18 cellular contexts compared by ENCODE assay signal in genomic region chr2:65939687-65940086, GRCh38.
A peak's percentile ranks its signal among the peaks of the same experiment; 100 is the strongest.
DNase-seq lines count a peak whose midpoint lies in the region; ATAC-seq, FAIRE-seq and TF ChIP-seq lines count a peak whose summit lies in the region.
"Had no signal": no experiment of that assay in that cellular context is flagged by ENCODE, and none has a peak within 500 bp of the region (broad histone marks: within the 10 kb centered on the region; RNA-seq: fewer than 3 reads in every experiment).

No MANE protein-coding gene starts in this region.

- no peaks in the 10 kb centered on the region for H3K9me3 ChIP-seq in CD4-positive, alpha-beta memory T cell (ENCODE audit: control insufficient read depth in 1 of 2, low read length in 2 of 2)
- H3K9me3 ChIP-seq: A549, SJCRH30 had no signal

- FAIRE-seq in bronchial epithelial cell (lab: Jason Lieb, UNC) = no peak
- FAIRE-seq: A549 had no signal

- H3K27me3 Mint-ChIP-seq in CD4-positive, alpha-beta memory T cell = no peaks in the 10 kb centered on the region
- peaks cover 0 to 6% of the 10 kb centered on the region in 2 donors for H3K27me3 Mint-ChIP-seq in stimulated activated naive B cell treated with anti-CD40 and anti-IgM and Interleukin-4, amounts not matched to agents 10 μg/mL and 1 μg/mL and 100 μg/mL, for 72 hours
- H3K27me3 Mint-ChIP-seq: T-helper 17 cell had no signal

- intact Hi-C loops in CD4-positive, alpha-beta memory T cell (cut with micrococcal nuclease) = no loop called here
- intact Hi-C loops in lower leg skin (cut with DNase I; ENCODE audit: low total_unique reads) = no loop called here

- H3K4me1 Mint-ChIP-seq in CD4-positive, alpha-beta memory T cell = no peaks in the 10 kb centered on the region
- H3K4me1 Mint-ChIP-seq in stimulated activated naive B cell treated with anti-CD40 and anti-IgM and Interleukin-4, amounts not matched to agents 10 μg/mL and 1 μg/mL and 100 μg/mL, for 72 hours = no peaks in the 10 kb centered on the region
- H3K4me1 Mint-ChIP-seq: T-helper 17 cell had no signal

- no peaks in the 10 kb centered on the region for H3K36me3 ChIP-seq in bronchial epithelial cell (ENCODE audit: control insufficient read depth, insufficient read depth, low read length)
- no peaks in the 10 kb centered on the region for H3K36me3 ChIP-seq in CD4-positive, alpha-beta memory T cell (ENCODE audit: insufficient read depth, low read length)
- H3K36me3 ChIP-seq: BLaER1 treated with 17β-estradiol and CSF1 and Interleukin-3, amounts not matched to agents 10 nM and 100 nM; SJCRH30 had no signal

- no peak for TF ChIP-seq POLR2A in lower leg skin (IDR thresholded peaks at IDR 0.05)

- no peaks in the 10 kb centered on the region for H3K36me3 Mint-ChIP-seq in CD4-positive, alpha-beta memory T cell
- H3K36me3 Mint-ChIP-seq in stimulated activated naive B cell treated with anti-CD40 and anti-IgM and Interleukin-4, amounts not matched to agents 10 μg/mL and 1 μg/mL and 100 μg/mL, for 72 hours = no peaks in the 10 kb centered on the region

- WGBS in lower leg skin, 2 donors = 31 to 37% methylated on average over 2 of the region's 2 CpGs

- TF ChIP-seq CTCF in bronchial epithelial cell (IDR thresholded peaks at IDR 0.05; ENCODE audit: insufficient read depth, low read length, severe bottlenecking) (no peak), lower leg skin (IDR thresholded peaks at IDR 0.05) (no peak)

- DNase-seq in DMS53 (lab: John Stamatoyannopoulos, UW) (peak; percentile 89), NCI-H146 (lab: John Stamatoyannopoulos, UW) (peak; percentile 51), NCI-H510A (lab: John Stamatoyannopoulos, UW) (peak; percentile 53), bronchial epithelial cell (ENCODE audit: low read depth) (peak; percentile 39), lower leg skin (ENCODE audit: low spot score in 2 of 2) (no peak)
- no peak for DNase-seq in CD4-positive, alpha-beta memory T cell
- DNase-seq in stimulated activated naive B cell treated with anti-CD40 and anti-IgM and Interleukin-4, amounts not matched to agents 10 μg/mL and 1 μg/mL and 100 μg/mL, for 72 hours = no peak
- DNase-seq: DMS79, HCEC 1CT, NCI-H1436 treated with DMSO at 0.1 percent for 48 hours, NCI-H2171, NCI-H524, OCI-M1, SJCRH30, T-helper 17 cell had no signal

- POLR2A ChIA-PET in CD4-positive, alpha-beta memory T cell (lab: Charles Lee; ENCODE audit: partially characterized antibody) = no interaction called here

- no peak overlapping the region for H3K27ac Mint-ChIP-seq in CD4-positive, alpha-beta memory T cell
- no peak overlapping the region for H3K27ac Mint-ChIP-seq in stimulated activated naive B cell treated with anti-CD40 and anti-IgM and Interleukin-4, amounts not matched to agents 10 μg/mL and 1 μg/mL and 100 μg/mL, for 72 hours
- H3K27ac Mint-ChIP-seq: T-helper 17 cell had no signal

- H3K4me3 ChIP-seq in bronchial epithelial cell (ENCODE audit: low read depth, low read length) = no peak overlapping the region
- no peak overlapping the region for H3K4me3 ChIP-seq in CD4-positive, alpha-beta memory T cell (ENCODE audit: low read length in 2 of 2)
- no peak overlapping the region for H3K4me3 ChIP-seq in lower leg skin (ENCODE audit: low read depth, poor library complexity, severe bottlenecking)
- H3K4me3 ChIP-seq: A549; BLaER1 treated with 17β-estradiol and CSF1 and Interleukin-3, amounts not matched to agents 10 nM and 100 nM; SJCRH30 had no signal

- peaks cover 2% of the 10 kb centered on the region for H3K27me3 ChIP-seq in bronchial epithelial cell (ENCODE audit: control insufficient read depth, insufficient read depth, low read length)
- no peaks in the 10 kb centered on the region for H3K27me3 ChIP-seq in CD4-positive, alpha-beta memory T cell (ENCODE audit: insufficient read depth, low read length)
- H3K27me3 ChIP-seq: BLaER1 treated with 17β-estradiol and CSF1 and Interleukin-3, amounts not matched to agents 10 nM and 100 nM; SJCRH30 had no signal

- CTCF ChIA-PET in CD4-positive, alpha-beta memory T cell (lab: Charles Lee; ENCODE audit: partially characterized antibody) = interaction anchor here (0.7 to 1.1 kb wide), 2 partner anchors 13 to 47 kb away, joined by 3 read pairs; no protein-coding TSS in a partner anchor

- no peak overlapping the region for H3K27ac ChIP-seq in CD4-positive, alpha-beta memory T cell (ENCODE audit: low read depth, low read length)
- H3K27ac ChIP-seq: A549; BLaER1 treated with 17β-estradiol and CSF1 and Interleukin-3, amounts not matched to agents 10 nM and 100 nM; SJCRH30 had no signal

- no peak for ATAC-seq in stimulated activated naive B cell treated with anti-CD40 and anti-IgM and Interleukin-4, amounts not matched to agents 10 μg/mL and 1 μg/mL and 100 μg/mL, for 72 hours (replicated peaks)
- no peak for ATAC-seq in HG02642 (IDR thresholded peaks at IDR 0.05; ENCODE audit: poor library complexity, unreplicated experiment)
- ATAC-seq: A549, T-helper 17 cell had no signal

- no peak overlapping the region for H3K4me3 Mint-ChIP-seq in CD4-positive, alpha-beta memory T cell
- H3K4me3 Mint-ChIP-seq in stimulated activated naive B cell treated with anti-CD40 and anti-IgM and Interleukin-4, amounts not matched to agents 10 μg/mL and 1 μg/mL and 100 μg/mL, for 72 hours = no peak overlapping the region
- H3K4me3 Mint-ChIP-seq: T-helper 17 cell had no signal

- H3K4me1 ChIP-seq in CD4-positive, alpha-beta memory T cell (ENCODE audit: insufficient read depth, low read length) = no peaks in the 10 kb centered on the region
- H3K4me1 ChIP-seq: A549, SJCRH30 had no signal

- H3K9me3 Mint-ChIP-seq in CD4-positive, alpha-beta memory T cell = peaks cover 0 to 8% (median 1%) of the 10 kb centered on the region in 8 donors
- peaks cover 5 to 11% of the 10 kb centered on the region in 2 donors for H3K9me3 Mint-ChIP-seq in stimulated activated naive B cell treated with anti-CD40 and anti-IgM and Interleukin-4, amounts not matched to agents 10 μg/mL and 1 μg/mL and 100 μg/mL, for 72 hours

Comparison
In these comparisons a context has a peak if more than half of its experiments do, and no peak if none do; other contexts are left out.
1. DNase-seq: peak in DMS53 (single experiment), NCI-H146 (single experiment), NCI-H510A (single experiment) and bronchial epithelial cell (single experiment); none in CD4-positive, alpha-beta memory T cell (0 of 5), stimulated activated naive B cell treated with anti-CD40 and anti-IgM and Interleukin-4, amounts not matched to agents 10 μg/mL and 1 μg/mL and 100 μg/mL, for 72 hours (single experiment) and lower leg skin (0 of 2).